ENCODE assay signal across 1 cellular context in genomic region chr17:32142038-32142856, GRCh38.
TF ChIP-seq lines count a peak whose summit lies in the region.

TSS of gene RHOT1 (plus strand) at chr17:32142502. CDS start at chr17:32142693, 191 bp downstream.

TF ChIP-seq in HEK293, 187 proteins besides CTCF, POLR2A, EP300 and RAD21 (continued from another document and continues in another):
- TF ChIP-seq ZNF639 (tag by site-specific recombination; IDR thresholded peaks at IDR 0.05), result no peak
- TF ChIP-seq ZNF560 (tag by site-specific recombination; IDR thresholded peaks at IDR 0.05; ENCODE audit: borderline replicate concordance), result no peak
- TF ChIP-seq ZFP3 (tag by site-specific recombination; IDR thresholded peaks at IDR 0.05; ENCODE audit: low read depth), result no peak
- TF ChIP-seq SALL2 (tag by site-specific recombination; IDR thresholded peaks at IDR 0.05; ENCODE audit: borderline replicate concordance), result no peak
- peak; percentile 37; the same call in 1 of the 2 replicates for TF ChIP-seq KLF16 (tag by site-specific recombination; IDR thresholded peaks at IDR 0.05)
- TF ChIP-seq ZBTB20 (tag by site-specific recombination; IDR thresholded peaks at IDR 0.05), result peak; percentile 22
- no peak for TF ChIP-seq ZNF350 (tag by site-specific recombination; IDR thresholded peaks at IDR 0.05)
- TF ChIP-seq ZNF518A (tag by site-specific recombination; conservative IDR thresholded peaks at IDR 0.05; ENCODE audit: low read depth), result 0 out of 2 replicates have a peak, but pooled peaks have one; percentile 21
- TF ChIP-seq ZNF221 (tag by site-specific recombination; IDR thresholded peaks at IDR 0.05; ENCODE audit: borderline replicate concordance), result no peak
- TF ChIP-seq ZNF2 (tag by site-specific recombination; IDR thresholded peaks at IDR 0.05), result peak; percentile 26; the same call in 1 of the 2 replicates
- TF ChIP-seq GLI2 (tag by site-specific recombination; IDR thresholded peaks at IDR 0.05; ENCODE audit: borderline replicate concordance, low read depth), result no peak
- no peak for TF ChIP-seq ZNF146 (tag by site-specific recombination; IDR thresholded peaks at IDR 0.05)
- TF ChIP-seq ZFP69B (tag by site-specific recombination; IDR thresholded peaks at IDR 0.05), result 0 out of 2 replicates have a peak, but pooled peaks have one; percentile 12
- no peak for TF ChIP-seq HOXA7 (CRISPR knock-in tag; IDR thresholded peaks at IDR 0.05; ENCODE audit: borderline replicate concordance)
- no peak for TF ChIP-seq ZNF76 (tag by site-specific recombination; IDR thresholded peaks at IDR 0.05; ENCODE audit: borderline replicate concordance, low read depth)
- no peak for TF ChIP-seq ZNF645 (tag by site-specific recombination; IDR thresholded peaks at IDR 0.05)
- peak; percentile 61; the same call in 1 of the 2 replicates for TF ChIP-seq YY1 (tag by site-specific recombination; IDR thresholded peaks at IDR 0.05)
- TF ChIP-seq ZSCAN30 (tag by site-specific recombination; IDR thresholded peaks at IDR 0.05), result 0 out of 2 replicates have a peak, but pooled peaks have one; percentile 26
- no peak for TF ChIP-seq ZNF664 (tag by site-specific recombination; IDR thresholded peaks at IDR 0.05)
- no peak for TF ChIP-seq SP3 (tag by site-specific recombination; IDR thresholded peaks at IDR 0.05)
- TF ChIP-seq ZSCAN4 (tag by site-specific recombination; IDR thresholded peaks at IDR 0.05), result no peak
- TF ChIP-seq ZNF37A (tag by site-specific recombination; IDR thresholded peaks at IDR 0.05), result no peak
- TF ChIP-seq ZNF292 (tag by site-specific recombination; IDR thresholded peaks at IDR 0.05; ENCODE audit: borderline replicate concordance, low read depth), result no peak
- TF ChIP-seq ZBTB48 (tag by site-specific recombination; IDR thresholded peaks at IDR 0.05), result peak; percentile 49
- TF ChIP-seq ZNF18 (tag by site-specific recombination; IDR thresholded peaks at IDR 0.05), result peak; percentile 18; the same call in 1 of the 2 replicates
- no peak for TF ChIP-seq ZNF624 (tag by site-specific recombination; IDR thresholded peaks at IDR 0.05)
- 0 out of 2 replicates have a peak, but pooled peaks have one; percentile 60 for TF ChIP-seq ZNF660 (tag by site-specific recombination; IDR thresholded peaks at IDR 0.05)
- no peak for TF ChIP-seq ZNF223 (tag by site-specific recombination; IDR thresholded peaks at IDR 0.05)
- TF ChIP-seq ZNF707 (tag by site-specific recombination; IDR thresholded peaks at IDR 0.05), result no peak
- TF ChIP-seq ZNF302 (tag by site-specific recombination; IDR thresholded peaks at IDR 0.05; ENCODE audit: low read depth), result no peak
- peak; percentile 60; the same call in 1 of the 2 replicates for TF ChIP-seq IKZF3 (tag by site-specific recombination; IDR thresholded peaks at IDR 0.05)
- TF ChIP-seq PRDM1 (tag by site-specific recombination; IDR thresholded peaks at IDR 0.05), result no peak
- peak; percentile 69; the same call in 1 of the 2 replicates for TF ChIP-seq ZBTB44 (tag by site-specific recombination; IDR thresholded peaks at IDR 0.05)
- TF ChIP-seq ZBTB7A (tag by site-specific recombination; IDR thresholded peaks at IDR 0.05; ENCODE audit: low read depth), result no peak
- no peak for TF ChIP-seq ZNF510 (tag by site-specific recombination; IDR thresholded peaks at IDR 0.05; ENCODE audit: insufficient replicate concordance)
- peak; percentile 29; the same call in 1 of the 2 replicates for TF ChIP-seq BCL11B (tag by site-specific recombination; IDR thresholded peaks at IDR 0.05; ENCODE audit: low read depth)
- peak; percentile 48; the same call in 1 of the 2 replicates for TF ChIP-seq ZNF792 (tag by site-specific recombination; IDR thresholded peaks at IDR 0.05)
- TF ChIP-seq GLI4 (tag by site-specific recombination; IDR thresholded peaks at IDR 0.05), result 0 out of 2 replicates have a peak, but pooled peaks have one; percentile 41
- TF ChIP-seq GFI1B (tag by site-specific recombination; IDR thresholded peaks at IDR 0.05), result no peak
- 0 out of 2 replicates have a peak, but pooled peaks have one; percentile 25 for TF ChIP-seq ZNF610 (tag by site-specific recombination; IDR thresholded peaks at IDR 0.05; ENCODE audit: borderline replicate concordance)
- peak; percentile 71 for TF ChIP-seq ZIC2 (tag by site-specific recombination; IDR thresholded peaks at IDR 0.05)
- TF ChIP-seq ZBTB26 (tag by site-specific recombination; optimal IDR thresholded peaks at IDR 0.05), result peak; percentile 77
- 0 out of 2 replicates have a peak, but pooled peaks have one; percentile 27 for TF ChIP-seq ZNF398 (tag by site-specific recombination; IDR thresholded peaks at IDR 0.05)
- peak; percentile 54; the same call in 1 of the 2 replicates for TF ChIP-seq ZNF501 (tag by site-specific recombination; IDR thresholded peaks at IDR 0.05)
- peak; percentile 41; the same call in 1 of the 2 replicates for TF ChIP-seq ZNF394 (tag by site-specific recombination; IDR thresholded peaks at IDR 0.05; ENCODE audit: borderline replicate concordance)
- no peak for TF ChIP-seq ZNF112 (tag by site-specific recombination; IDR thresholded peaks at IDR 0.05)
